ENCODE assay signal across 21 cellular contexts in genomic region chr12:103905730-103906349, GRCh38. TPM values are rescaled to one million over a fixed set of nuclear protein-coding genes. Genes with fewer than 3 reads are reported as not detected.
DNase-seq lines count a peak whose midpoint lies in the region; ATAC-seq, FAIRE-seq and TF ChIP-seq lines count a peak whose summit lies in the region.
"Had no signal": no experiment of that assay in that cellular context is flagged by ENCODE, and none has a peak within 500 bp of the region (broad histone marks: within the 10 kb centered on the region; RNA-seq: fewer than 3 reads in every experiment).

No MANE protein-coding gene starts in this region.

- H3K4me3 ChIP-seq in IMR-90 (ENCODE audit: insufficient read depth, low read depth, low read length) (no peak overlapping the region), GM12878 (no peak overlapping the region), BE2C (ENCODE audit: low read depth, low read length) (no peak overlapping the region)
- H3K4me3 ChIP-seq: mucosa of descending colon, PC-9, thyroid gland had no signal

- peak overlapping the region; percentile 95 for H3K27ac Mint-ChIP-seq in activated T-cell treated with anti-CD3 and anti-CD28 coated beads, Interleukin-2, amount 50 U/mL, for 72 hours
- H3K27ac Mint-ChIP-seq in osteocyte (ENCODE audit: unreplicated experiment) = no peak overlapping the region
- H3K27ac Mint-ChIP-seq: endodermal cell had no signal

- H3K36me3 Mint-ChIP-seq in activated T-cell treated with anti-CD3 and anti-CD28 coated beads, Interleukin-2, amount 50 U/mL, for 72 hours (ENCODE audit: insufficient read depth in 2 of 2) = peaks cover 0 to 2% of the 10 kb centered on the region in 2 donors
- no peaks in the 10 kb centered on the region for H3K36me3 Mint-ChIP-seq in osteocyte (ENCODE audit: unreplicated experiment)

- intact Hi-C loops in IMR-90 (cut with micrococcal nuclease) (no loop called here), GM12878 (cut with micrococcal nuclease; ENCODE audit: unreplicated experiment) (no loop called here)

- TF ChIP-seq POLR2A in IMR-90 (IDR thresholded peaks at IDR 0.05; ENCODE audit: low read depth, low read length) (no peak), GM12878 (IDR thresholded peaks at IDR 0.05; ENCODE audit: low read depth, low read length) (no peak)

- POLR2A ChIA-PET in IMR-90 (lab: Charles Lee; ENCODE audit: unreplicated experiment) = no interaction called here
- POLR2A ChIA-PET in GM12878 (lab: Charles Lee) = no interaction called here

- dilution Hi-C loops in IMR-90 (cut with HindIII; ENCODE audit: low sequenced_read_pairs, unreplicated experiment) = no loop called here

- no peak overlapping the region for H3K9ac ChIP-seq in IMR-90 (ENCODE audit: low read depth, low read length)
- no peak overlapping the region for H3K9ac ChIP-seq in GM12878 (ENCODE audit: control insufficient read depth, insufficient read depth, low read length)

- H4K5ac ChIP-seq in IMR-90 (ENCODE audit: low read depth, low read length) = peak overlapping the region; percentile 15; the same call in 1 of the 2 replicates

- peak; percentile 57 to 67 for ATAC-seq in activated T-cell treated with anti-CD3 and anti-CD28 coated beads, Interleukin-2, amount 50 U/mL, for 72 hours (replicated peaks in 1 of 2)
- ATAC-seq in IMR-90 (ENCODE audit: low read depth) (no peak), GM12878 (peak; percentile 54)
- ATAC-seq: HCT116, left cardiac atrium, mucosa of descending colon had no signal

- in situ Hi-C loops in IMR-90 (cut with MboI; ENCODE audit: low sequenced_read_pairs) (no loop called here), GM12878 (cut with MboI) (no loop called here)

- peak overlapping the region in 1 of 2 experiments; percentile 28; a peak in 1 of 4 replicates for H4K8ac ChIP-seq in IMR-90 (ENCODE audit: low read depth in 2 of 2, low read length in 2 of 2)

- H4K20me1 ChIP-seq in IMR-90 (ENCODE audit: insufficient read depth, low read length) = no peaks in the 10 kb centered on the region
- H4K20me1 ChIP-seq in GM12878 (ENCODE audit: control insufficient read depth, insufficient read depth) = no peaks in the 10 kb centered on the region

- H3K27me3 ChIP-seq in IMR-90 (ENCODE audit: control insufficient read depth, insufficient read depth, low read length) (peaks cover 13% of the 10 kb centered on the region), GM12878 (replicated peaks in 1 of 2; ENCODE audit: control insufficient read depth in 2 of 2, insufficient read depth in 2 of 2, low read length in 1 of 2) (no peaks in the 10 kb centered on the region), BE2C (no peaks in the 10 kb centered on the region)
- H3K27me3 ChIP-seq: thyroid gland had no signal

- TF ChIP-seq EP300 in GM12878 (IDR thresholded peaks at IDR 0.05; ENCODE audit: borderline replicate concordance in 1 of 2, control insufficient read depth in 1 of 2, low read depth in 2 of 2, low read length in 2 of 2) = no peak

- H2AK5ac ChIP-seq in IMR-90 (ENCODE audit: low read depth, low read length) = peak overlapping the region; percentile 87

- no peak for FAIRE-seq in GM12878 (lab: Jason Lieb, UNC)
- FAIRE-seq: D721Med had no signal

- no peaks in the 10 kb centered on the region for H3K36me3 ChIP-seq in IMR-90 (ENCODE audit: control insufficient read depth, insufficient read depth, low read length)
- H3K36me3 ChIP-seq in GM12878 (ENCODE audit: control insufficient read depth in 2 of 2, insufficient read depth in 2 of 2, low read length in 1 of 2) = no peaks in the 10 kb centered on the region
- H3K36me3 ChIP-seq in BE2C = no peaks in the 10 kb centered on the region
- H3K36me3 ChIP-seq: thyroid gland had no signal

- no peak overlapping the region for H2AK9ac ChIP-seq in IMR-90 (replicated peaks; ENCODE audit: low read depth, low read length, poor library complexity)

- SMC1A ChIA-PET in GM12878 (lab: Charles Lee; ENCODE audit: uncharacterized antibody, unreplicated experiment) = interaction anchor here (1.0 kb wide), 1 partner anchor 11 kb away, joined by 3 read pairs; no protein-coding TSS in a partner anchor

- CTCF ChIA-PET in IMR-90 (lab: Yijun Ruan, JAX) = no interaction called here
- CTCF ChIA-PET in GM12878 (lab: Yijun Ruan, JAX) = no interaction called here

- no peak for DNase-seq in activated T-cell treated with anti-CD3 and anti-CD28 coated beads, Interleukin-2, amount 50 U/mL, for 72 hours
- DNase-seq in activated T-cell treated with anti-CD3 and anti-CD28 coated beads for 4 hours (no peak), IMR-90 (no peak), GM12878 (ENCODE audit: low read depth, low spot score) (no peak), osteocyte (ENCODE audit: extremely low spot score, unreplicated experiment) (peak; percentile 2), BE2C (no peak), glomerular visceral epithelial cell (ENCODE audit: extremely low spot score) (no peak), substantia nigra (lab: John Stamatoyannopoulos, UW) (no peak)
- DNase-seq: amygdala; cerebellar nuclear complex; endodermal cell; left cardiac atrium; mucosa of descending colon; NCI-H187 treated with DMSO at 0.1 percent for 48 hours; NCI-H524; occipital lobe; PC-9; stimulated activated CD4-positive, alpha-beta T cell treated with anti-CD3 and anti-CD28 coated beads, Interleukin-2, amount 100 ng/mL, for 48 hours; thyroid gland had no signal

- peaks cover 5% of the 10 kb centered on the region for H3K9me1 ChIP-seq in IMR-90 (ENCODE audit: insufficient read depth, low read length)

- BruUV-seq in IMR-90 (replicated peaks; lab: Mats Ljungman, UMichigan) (no TSS peak), GM12878 (replicated peaks; lab: Mats Ljungman, UMichigan) (no TSS peak)

- H2BK15ac ChIP-seq in IMR-90 (ENCODE audit: low read depth, low read length) = peak overlapping the region; percentile 58; the same call in 1 of the 3 replicates

- 58% methylated on average over 1 of the region's 4 CpGs; no CpG with 5 or more reads in 1 of the 2 experiments for WGBS in IMR-90 (ENCODE audit: extremely low coverage in 2 of 2, insufficient read length in 1 of 2), 2 experiments
- 34% methylated on average over 4 of the region's 4 CpGs for WGBS in GM12878 (ENCODE audit: insufficient coverage, insufficient replicate concordance, low lambda C conversion rate, missing lambda C conversion rate)

- H3K27ac ChIP-seq in IMR-90 (ENCODE audit: insufficient read depth, low read length) (no peak overlapping the region), GM12878 (ENCODE audit: control insufficient read depth, insufficient read depth) (no peak overlapping the region), substantia nigra (ENCODE audit: low read depth, low read length, poor library complexity, severe bottlenecking) (no peak overlapping the region)
- H3K27ac ChIP-seq: PC-9, thyroid gland had no signal

- peak overlapping the region; percentile 53; the same call in 1 of the 2 replicates for H3K4ac ChIP-seq in IMR-90 (ENCODE audit: low read depth, low read length)

- H3K9me3 ChIP-seq in IMR-90 (ENCODE audit: control insufficient read depth, insufficient read depth, low read length) = no peaks in the 10 kb centered on the region
- H3K9me3 ChIP-seq in GM12878 (replicated peaks; ENCODE audit: control insufficient read depth, insufficient read depth, low read length) = no peaks in the 10 kb centered on the region
- H3K9me3 ChIP-seq in BE2C = no peaks in the 10 kb centered on the region
- H3K9me3 ChIP-seq: mucosa of descending colon, thyroid gland had no signal

- peak overlapping the region; percentile 36 to 68 for H3K4me3 Mint-ChIP-seq in activated T-cell treated with anti-CD3 and anti-CD28 coated beads, Interleukin-2, amount 50 U/mL, for 72 hours
- no peak overlapping the region for H3K4me3 Mint-ChIP-seq in osteocyte (ENCODE audit: unreplicated experiment)
- H3K4me3 Mint-ChIP-seq: endodermal cell had no signal

- H3K79me2 ChIP-seq in GM12878 (ENCODE audit: control insufficient read depth, insufficient read depth, low read length) = no peaks in the 10 kb centered on the region

- no peak overlapping the region for H3K4me2 ChIP-seq in IMR-90 (ENCODE audit: low read depth, low read length)
- peak overlapping the region; percentile 18 for H3K4me2 ChIP-seq in GM12878 (ENCODE audit: control insufficient read depth, insufficient read depth)
- H3K4me2 ChIP-seq: PC-9 had no signal

- peaks cover 1 to 2% of the 10 kb centered on the region in 2 donors for H3K9me3 Mint-ChIP-seq in activated T-cell treated with anti-CD3 and anti-CD28 coated beads, Interleukin-2, amount 50 U/mL, for 72 hours
- no peaks in the 10 kb centered on the region for H3K9me3 Mint-ChIP-seq in osteocyte (ENCODE audit: unreplicated experiment)
- H3K9me3 Mint-ChIP-seq: endodermal cell had no signal

- TF ChIP-seq CTCF in IMR-90 (conservative IDR thresholded peaks at IDR 0.05; ENCODE audit: low read depth, low read length) = no peak
- TF ChIP-seq CTCF in GM12878 (IDR thresholded peaks at IDR 0.05 in 2 of 3, conservative IDR thresholded peaks at IDR 0.05 in 1 of 3; ENCODE audit: control insufficient read depth in 2 of 3, extremely low read depth in 1 of 3, insufficient read depth in 1 of 3, low read depth in 3 of 3, low read length in 3 of 3) = no peak
- no peak for TF ChIP-seq CTCF in osteocyte (IDR thresholded peaks at IDR 0.05)
- TF ChIP-seq CTCF in BE2C (IDR thresholded peaks at IDR 0.05; ENCODE audit: low read depth, low read length) = no peak

- peak overlapping the region; percentile 42 for H2BK20ac ChIP-seq in IMR-90 (ENCODE audit: low read depth, low read length)

- RAD21 ChIA-PET in GM12878 (lab: Charles Lee; ENCODE audit: unreplicated experiment) = interaction anchor here (0.9 to 3.4 kb wide), 3 partner anchors 23 to 203 kb away, joined by 3 to 20 read pairs (median 3); partner anchors contain the start of gene HSP90B1

- H2BK120ac ChIP-seq in IMR-90 (ENCODE audit: low read depth, low read length) = peak overlapping the region; percentile 38; the same call in 1 of the 2 replicates

- peak overlapping the region; percentile 52 for H4K91ac ChIP-seq in IMR-90 (ENCODE audit: insufficient read depth, low read depth, low read length)

- no peak overlapping the region for H3K56ac ChIP-seq in IMR-90 (ENCODE audit: extremely low read depth, insufficient read depth, low read length)

- H2BK5ac ChIP-seq in IMR-90 (ENCODE audit: low read depth, low read length, poor library complexity, severe bottlenecking) = no peak overlapping the region

- no peaks in the 10 kb centered on the region for H3K27me3 Mint-ChIP-seq in activated T-cell treated with anti-CD3 and anti-CD28 coated beads, Interleukin-2, amount 50 U/mL, for 72 hours (ENCODE audit: low read depth)
- H3K27me3 Mint-ChIP-seq in osteocyte (ENCODE audit: unreplicated experiment) = no peaks in the 10 kb centered on the region

- H3K23ac ChIP-seq in IMR-90 (ENCODE audit: low read depth, low read length) = no peak overlapping the region; the same call in 1 of the 2 replicates

- peak overlapping the region; percentile 43; the same call in 1 of the 2 replicates for H3K18ac ChIP-seq in IMR-90 (ENCODE audit: low read depth, low read length)

- H3K4me1 ChIP-seq in IMR-90 (ENCODE audit: control insufficient read depth, insufficient read depth, low read length) (peaks cover 13% of the 10 kb centered on the region), GM12878 (ENCODE audit: control insufficient read depth, insufficient read depth, low read length) (peaks cover 16% of the 10 kb centered on the region), BE2C (no peaks in the 10 kb centered on the region)

- TF ChIP-seq RAD21 in IMR-90 (IDR thresholded peaks at IDR 0.05; ENCODE audit: low read length) = no peak
- TF ChIP-seq RAD21 in GM12878 (IDR thresholded peaks at IDR 0.05; ENCODE audit: insufficient read depth, low read depth, low read length) = no peak

- H3K4me1 Mint-ChIP-seq in activated T-cell treated with anti-CD3 and anti-CD28 coated beads, Interleukin-2, amount 50 U/mL, for 72 hours (ENCODE audit: low read depth) = peaks cover 67% of the 10 kb centered on the region
- H3K4me1 Mint-ChIP-seq in osteocyte (ENCODE audit: unreplicated experiment) = peaks cover 29% of the 10 kb centered on the region
- H3K4me1 Mint-ChIP-seq: endodermal cell had no signal

- peak overlapping the region; percentile 30; the same call in 1 of the 2 replicates for H3K14ac ChIP-seq in IMR-90 (replicated peaks; ENCODE audit: low read depth, low read length)

- H2AFZ ChIP-seq in IMR-90 (replicated peaks; ENCODE audit: low read length, poor library complexity) = peak overlapping the region; percentile 57
- H2AFZ ChIP-seq in GM12878 (ENCODE audit: control insufficient read depth, low read depth, low read length) = peak overlapping the region; percentile 37; the same call in 1 of the 2 replicates
- H2AFZ ChIP-seq: PC-9 had no signal

- H3K79me1 ChIP-seq in IMR-90 (ENCODE audit: low read depth in 1 of 2, low read length in 2 of 2) = no peaks in the 10 kb centered on the region

RNA-seq across cellular contexts. Expression of gene HSP90B1, which starts 24.4 kb away (rescaled TPM):
- 100 to 1,000 TPM; 416 to 532 TPM for total RNA-seq in activated T-cell treated with anti-CD3 and anti-CD28 coated beads, Interleukin-2, amount 50 U/mL, for 72 hours
- total RNA-seq in IMR-90 (2012; rRNA removed) (398 and 587 TPM in 2 replicates), GM12878 (2014; rRNA removed) (298 and 306 TPM in 2 replicates), GM12878 (2014; rRNA removed; fragmentation: Illumina TruSeq; extraction: Trizol) (644 and 702 TPM in 2 replicates), GM12878 (2021) (511 and 557 TPM in 2 replicates), osteocyte (682 and 686 TPM in 2 replicates)
- polyA plus RNA-seq in IMR-90 (2012; rRNA removed) (686 and 765 TPM in 2 replicates), GM12878 (2011; rRNA removed) (443 and 639 TPM in 2 replicates), GM12878 (2014; fragmentation: Illumina TruSeq; extraction: Trizol) (715 and 780 TPM in 2 replicates), GM12878 (2014; fragmentation: Nextera tagmentation; extraction: Ambion mirVana) (100 to 1,000 TPM; 254 to 414 TPM), GM12878 (2014; rRNA removed) (495 and 564 TPM in 2 replicates), GM12878 (2016; fragmentation: Nextera tagmentation; extraction: Ambion mirVana) (100 to 1,000 TPM; 936 to 968 TPM)
- 62.7 and 145 TPM in 2 replicates for polyA plus RNA-seq in IMR-90 (2012; cell fraction: cytosol; rRNA removed)
- polyA plus RNA-seq in IMR-90 (2012; cell fraction: nucleus; rRNA removed; ENCODE audit: low replicate concordance) = 32.5 and 474 TPM in 2 replicates
- total RNA-seq in GM12878 (2013; cell fraction: nucleolus; rRNA removed) = 492 and 493 TPM in 2 replicates
- polyA plus RNA-seq in GM12878 (2011; ENCODE audit: low read depth) = 428 TPM
- 135 and 136 TPM in 2 replicates for polyA plus RNA-seq in GM12878 (2011; cell fraction: cytosol; rRNA removed)
- 477 and 595 TPM in 2 replicates for polyA plus RNA-seq in GM12878 (2011; cell fraction: nucleus; rRNA removed)
- 568 and 601 TPM in 2 replicates for polyA plus RNA-seq in GM12878 (2012)
- polyA minus RNA-seq in GM12878 (2011; rRNA and poly(A)+ RNA removed) = 148 and 211 TPM in 2 replicates
- 90.8 and 99.4 TPM in 2 replicates for polyA minus RNA-seq in GM12878 (2011; cell fraction: cytosol; rRNA and poly(A)+ RNA removed)
- 145 and 205 TPM in 2 replicates for polyA minus RNA-seq in GM12878 (2011; cell fraction: nucleus; rRNA and poly(A)+ RNA removed)
- 228 TPM for polyA plus RNA-seq in BE2C (2012; ENCODE audit: insufficient read depth, insufficient read length, low read depth)

RNA-seq across cellular contexts. Expression of gene TDG, which starts 59.8 kb away (rescaled TPM):
- total RNA-seq in activated T-cell treated with anti-CD3 and anti-CD28 coated beads, Interleukin-2, amount 50 U/mL, for 72 hours = 10 to 100 TPM; 24.9 to 28.8 TPM
- 14.0 and 24.2 TPM in 2 replicates for total RNA-seq in IMR-90 (2012; rRNA removed)
- polyA plus RNA-seq in IMR-90 (2012; rRNA removed) = 11.5 and 14.7 TPM in 2 replicates
- 2.8 and 3.1 TPM in 2 replicates for polyA plus RNA-seq in IMR-90 (2012; cell fraction: cytosol; rRNA removed)
- polyA plus RNA-seq in IMR-90 (2012; cell fraction: nucleus; rRNA removed; ENCODE audit: low replicate concordance) = 3.7 and 20.5 TPM in 2 replicates
- total RNA-seq in GM12878 (2013; cell fraction: nucleolus; rRNA removed) = 63.4 and 64.9 TPM in 2 replicates
- total RNA-seq in GM12878 (2014; rRNA removed) = 47.5 and 57.8 TPM in 2 replicates
- 53.7 and 56.3 TPM in 2 replicates for total RNA-seq in GM12878 (2014; rRNA removed; fragmentation: Illumina TruSeq; extraction: Trizol)
- total RNA-seq in GM12878 (2021) = 46.7 and 51.9 TPM in 2 replicates
- polyA plus RNA-seq in GM12878 (2011; ENCODE audit: low read depth) = 15.8 TPM
- polyA plus RNA-seq in GM12878 (2011; rRNA removed) = 47.5 and 72.3 TPM in 2 replicates
- polyA plus RNA-seq in GM12878 (2011; cell fraction: cytosol; rRNA removed) = 17.1 and 17.3 TPM in 2 replicates
- 58.2 and 62.0 TPM in 2 replicates for polyA plus RNA-seq in GM12878 (2011; cell fraction: nucleus; rRNA removed)
- polyA plus RNA-seq in GM12878 (2012) = 24.3 and 25.7 TPM in 2 replicates
- 63.6 and 70.5 TPM in 2 replicates for polyA plus RNA-seq in GM12878 (2014; fragmentation: Illumina TruSeq; extraction: Trizol)
- 10 to 100 TPM; 29.7 to 33.7 TPM for polyA plus RNA-seq in GM12878 (2014; fragmentation: Nextera tagmentation; extraction: Ambion mirVana)
- 44.0 and 50.5 TPM in 2 replicates for polyA plus RNA-seq in GM12878 (2014; rRNA removed)
- polyA plus RNA-seq in GM12878 (2016; fragmentation: Nextera tagmentation; extraction: Ambion mirVana) = 10 to 100 TPM; 63.2 to 68.8 TPM
- polyA minus RNA-seq in GM12878 (2011; rRNA and poly(A)+ RNA removed) = 21.7 and 30.6 TPM in 2 replicates
- polyA minus RNA-seq in GM12878 (2011; cell fraction: cytosol; rRNA and poly(A)+ RNA removed) = 14.6 and 15.5 TPM in 2 replicates
- polyA minus RNA-seq in GM12878 (2011; cell fraction: nucleus; rRNA and poly(A)+ RNA removed) = 17.8 and 21.0 TPM in 2 replicates
- total RNA-seq in osteocyte = 32.7 and 33.9 TPM in 2 replicates
- 27.5 TPM for polyA plus RNA-seq in BE2C (2012; ENCODE audit: insufficient read depth, insufficient read length, low read depth)
